14 cellular contexts compared by ENCODE assay signal in the genomic region with DNA sequence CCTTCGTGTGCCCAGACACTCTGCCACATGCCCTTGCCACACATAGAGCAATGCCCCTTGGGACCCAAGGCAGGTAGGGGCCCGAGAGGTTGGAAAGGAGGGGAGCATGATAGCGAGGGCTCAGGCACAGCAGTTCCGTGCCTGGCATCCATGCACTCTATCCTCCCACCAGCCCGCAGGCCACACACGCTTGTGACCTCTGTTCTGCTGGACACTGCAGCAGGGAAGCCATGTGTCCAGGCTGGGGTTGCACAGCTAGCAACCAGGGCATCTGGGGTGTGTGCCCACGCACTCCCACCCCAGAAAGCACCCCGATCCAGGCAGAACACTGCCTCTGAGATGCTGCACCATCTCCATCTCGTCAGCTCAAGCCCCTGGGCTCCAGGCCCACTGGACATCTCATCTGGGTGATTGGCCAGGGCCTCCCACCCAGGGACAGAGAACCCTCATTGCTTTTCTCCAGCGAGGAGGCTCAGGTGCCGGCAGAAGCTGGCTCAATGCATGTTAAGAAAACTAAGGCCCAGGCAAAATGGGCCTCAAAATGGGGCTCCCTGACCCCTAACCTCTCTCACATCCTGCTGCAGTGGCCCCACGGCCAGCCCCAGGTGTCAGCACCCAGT.
"Had no signal": no experiment of that assay in that cellular context is flagged by ENCODE, and none has a peak within 500 bp of the region (broad histone marks: within the 10 kb centered on the region; RNA-seq: fewer than 3 reads in every experiment).

No MANE protein-coding gene starts in this region.

- H3K9me3 Mint-ChIP-seq: naive thymus-derived CD8-positive, alpha-beta T cell had no signal

- DNase-seq: colonic mucosa; effector CD8-positive, alpha-beta T cell; hippocampal formation; mammary epithelial cell; naive thymus-derived CD8-positive, alpha-beta T cell; ovary; right cardiac atrium; stimulated activated CD4-positive, alpha-beta T cell treated with anti-CD3 and anti-CD28 coated beads, Interleukin-2, amount 100 ng/mL, for 48 hours; stimulated activated naive CD4-positive, alpha-beta T cell treated with Interleukin-2 at 50 U/mL for 16 hours; trophoblast cell; uterus had no signal

- H3K4me3 ChIP-seq: colonic mucosa, heart left ventricle, mucosa of descending colon, ovary, uterus had no signal

- H3K9me3 ChIP-seq: colonic mucosa, heart left ventricle, mucosa of descending colon, ovary, uterus had no signal

- H3K4me3 Mint-ChIP-seq: naive thymus-derived CD8-positive, alpha-beta T cell had no signal

- H3K4me1 ChIP-seq: colonic mucosa, uterus had no signal

- H3K36me3 Mint-ChIP-seq: naive thymus-derived CD8-positive, alpha-beta T cell had no signal

- H3K27ac ChIP-seq: colonic mucosa, heart left ventricle, ovary, uterus had no signal

- ATAC-seq: left colon; naive thymus-derived CD8-positive, alpha-beta T cell had no signal

- H3K27me3 ChIP-seq: colonic mucosa, ovary, uterus had no signal

- H3K36me3 ChIP-seq: colonic mucosa, heart left ventricle, ovary, uterus had no signal
